Comparison of ENCODE assay signal across 14 cellular contexts in the genomic region with DNA sequence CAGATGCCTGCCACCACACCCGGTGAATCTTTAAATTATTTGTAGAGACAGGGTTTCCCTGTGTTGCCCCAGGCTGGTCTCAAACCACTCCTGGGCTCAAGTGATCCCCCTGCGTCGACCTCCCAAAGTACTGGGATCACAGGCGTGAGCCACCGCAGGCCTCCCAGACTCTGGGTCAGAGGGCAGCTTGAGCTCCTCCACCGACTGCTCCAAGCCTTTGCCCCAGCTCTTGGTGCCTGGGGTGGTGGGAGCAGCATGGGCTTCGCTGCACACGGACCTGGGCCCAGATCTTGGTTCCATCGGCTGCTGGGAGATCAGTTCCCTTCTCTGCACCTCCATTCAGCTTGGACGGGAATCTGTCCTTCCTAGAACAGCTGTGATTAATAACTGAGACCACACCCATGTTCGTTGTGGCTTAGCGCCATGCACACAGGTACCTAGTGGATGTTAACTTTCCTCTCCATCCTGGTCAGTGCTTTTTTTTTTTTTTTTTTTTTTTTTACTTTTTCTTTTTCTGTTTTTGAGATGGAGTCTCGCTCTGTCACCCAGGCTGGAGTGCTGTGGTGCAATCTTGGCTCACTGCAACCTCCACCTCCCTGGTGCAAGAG.
DNase-seq lines count a peak whose midpoint lies in the region; ATAC-seq and TF ChIP-seq lines count a peak whose summit lies in the region.
"Had no signal": no experiment of that assay in that cellular context is flagged by ENCODE, and none has a peak within 500 bp of the region (broad histone marks: within the 10 kb centered on the region; RNA-seq: fewer than 3 reads in every experiment).

No MANE protein-coding gene starts in this region.

- POLR2A ChIA-PET in PC-9 (lab: Charles Lee; ENCODE audit: unreplicated experiment) = interaction anchor here (0.5 to 0.7 kb wide), 3 partner anchors 56 to 724 kb away, joined by 3 to 6 read pairs (median 5); no protein-coding TSS in a partner anchor
- POLR2A ChIA-PET in activated CD4-positive, alpha-beta T cell treated with anti-CD3 and anti-CD28 coated beads for 36 hours (lab: Charles Lee) = no interaction called here

- H3K36me3 Mint-ChIP-seq in activated CD4-positive, alpha-beta T cell treated with anti-CD3 and anti-CD28 coated beads for 36 hours (ENCODE audit: low read depth) = no peaks in the 10 kb centered on the region

- H2AFZ ChIP-seq in PC-9 = no peak overlapping the region

- intact Hi-C loops in PC-9 (cut with micrococcal nuclease; ENCODE audit: unreplicated experiment) = loop anchor here (1.0 to 2.0 kb wide), 3 partner anchors 59 to 294 kb away; no protein-coding TSS in a partner anchor
- intact Hi-C loops in prostate gland (cut with DNase I) = loop anchor here (5.0 to 10.0 kb wide), 2 partner anchors 60 to 182 kb away; no protein-coding TSS in a partner anchor
- intact Hi-C loops in activated CD4-positive, alpha-beta T cell treated with anti-CD3 and anti-CD28 coated beads for 36 hours (cut with DNase I, micrococcal nuclease) = no loop called here

- 55 to 67% methylated on average over 6 to 9 of the region's 13 CpGs for WGBS in gastroesophageal sphincter (ENCODE audit: low coverage in 1 of 2), 2 donors
- 77% methylated on average over 13 of the region's 13 CpGs for WGBS in prostate gland

- BruUV-seq in PC-9 (replicated peaks; lab: Mats Ljungman, UMichigan) = no TSS peak

- CTCF ChIA-PET in PC-9 (lab: Charles Lee) = interaction anchor here (0.7 to 0.9 kb wide), 2 partner anchors 72 to 99 kb away, joined by 4 to 5 read pairs; no protein-coding TSS in a partner anchor
- CTCF ChIA-PET in activated CD4-positive, alpha-beta T cell treated with anti-CD3 and anti-CD28 coated beads for 36 hours (lab: Charles Lee) = interaction anchor here (0.6 kb wide), 1 partner anchor 14 kb away, joined by 4 read pairs; no protein-coding TSS in a partner anchor

- DNase-seq in PC-9 (peak; percentile 37 to 57), prostate gland (ENCODE audit: low spot score) (peak; percentile 60), epidermal melanocyte (ENCODE audit: insufficient read length, low spot score) (no peak)
- DNase-seq in activated CD4-positive, alpha-beta T cell treated with anti-CD3 and anti-CD28 coated beads for 36 hours = no peak
- DNase-seq: activated CD4-positive, alpha-beta T cell treated with anti-CD3 and anti-CD28 coated beads, Interleukin-2, amount 50 U/mL, for 4 hours; activated gamma-delta T cell; H7; NCI-H2227 treated with DMSO at 0.1 percent for 48 hours; stimulated activated naive B cell treated with anti-CD40 and anti-IgM and Interleukin-4, amounts not matched to agents 10 μg/mL and 1 μg/mL and 100 μg/mL, for 72 hours had no signal

- TF ChIP-seq CTCF in C4-2B (conservative IDR thresholded peaks at IDR 0.05) (no peak), PC-9 (conservative IDR thresholded peaks at IDR 0.05) (no peak), gastroesophageal sphincter (IDR thresholded peaks at IDR 0.05) (no peak), prostate gland (IDR thresholded peaks at IDR 0.05) (no peak)

- H3F3A ChIP-seq in PC-9 (ENCODE audit: insufficient read depth, low read depth) = peaks cover 13% of the 10 kb centered on the region; the same call in 1 of the 2 replicates

- no peak overlapping the region for H3K4me3 Mint-ChIP-seq in activated CD4-positive, alpha-beta T cell treated with anti-CD3 and anti-CD28 coated beads for 36 hours
- H3K4me3 Mint-ChIP-seq: CD14-positive monocyte; stimulated activated naive B cell treated with anti-CD40 and anti-IgM and Interleukin-4, amounts not matched to agents 10 μg/mL and 1 μg/mL and 100 μg/mL, for 72 hours had no signal

- peaks cover 10% of the 10 kb centered on the region; the same call in 1 of the 2 replicates for H3K79me2 ChIP-seq in PC-9 (ENCODE audit: low read depth)

- H3K36me3 ChIP-seq in PC-9 (ENCODE audit: low read depth) = no peaks in the 10 kb centered on the region
- H3K36me3 ChIP-seq in gastroesophageal sphincter = no peaks in the 10 kb centered on the region
- H3K36me3 ChIP-seq in prostate gland = no peaks in the 10 kb centered on the region

- TF ChIP-seq EP300 in gastroesophageal sphincter (IDR thresholded peaks at IDR 0.05) = no peak

- H3K27me3 ChIP-seq in PC-9 (ENCODE audit: insufficient read depth, low read depth) = no peaks in the 10 kb centered on the region
- no peaks in the 10 kb centered on the region for H3K27me3 ChIP-seq in gastroesophageal sphincter
- no peaks in the 10 kb centered on the region for H3K27me3 ChIP-seq in prostate gland (replicated peaks; ENCODE audit: insufficient read depth)

- H3K4me1 ChIP-seq in PC-9 (replicated peaks; ENCODE audit: insufficient read depth) (peaks cover 34% of the 10 kb centered on the region), gastroesophageal sphincter (peaks cover 3 to 88% (median 26%) of the 10 kb centered on the region in 3 donors), prostate gland (replicated peaks) (peaks cover 17% of the 10 kb centered on the region)

- no peaks in the 10 kb centered on the region for H3K27me3 Mint-ChIP-seq in activated CD4-positive, alpha-beta T cell treated with anti-CD3 and anti-CD28 coated beads for 36 hours
- H3K27me3 Mint-ChIP-seq: stimulated activated naive B cell treated with anti-CD40 and anti-IgM and Interleukin-4, amounts not matched to agents 10 μg/mL and 1 μg/mL and 100 μg/mL, for 72 hours had no signal

- H3K9me3 Mint-ChIP-seq in activated CD4-positive, alpha-beta T cell treated with anti-CD3 and anti-CD28 coated beads for 36 hours (ENCODE audit: low read depth) = no peaks in the 10 kb centered on the region
- H3K9me3 Mint-ChIP-seq: CD14-positive monocyte had no signal

- peaks cover 6% of the 10 kb centered on the region; the same call in 1 of the 2 replicates for H4K20me1 ChIP-seq in PC-9 (ENCODE audit: insufficient read depth)

- H3K27ac ChIP-seq in C4-2B (peak overlapping the region; percentile 77), PC-9 (peak overlapping the region; percentile 84), gastroesophageal sphincter (peak overlapping the region; percentile 78 to 93 (median 88)), prostate gland (peak overlapping the region; percentile 75 to 84)

- no peaks in the 10 kb centered on the region for H3K9me2 ChIP-seq in PC-9 (ENCODE audit: insufficient read depth)

- H3K9me3 ChIP-seq in PC-9 (ENCODE audit: insufficient read depth, low read depth) = no peaks in the 10 kb centered on the region
- H3K9me3 ChIP-seq in gastroesophageal sphincter = no peaks in the 10 kb centered on the region
- no peaks in the 10 kb centered on the region for H3K9me3 ChIP-seq in prostate gland

- ATAC-seq in gastroesophageal sphincter (no peak), HG03025 (IDR thresholded peaks at IDR 0.05; ENCODE audit: low FRiP score, unreplicated experiment) (no peak), HG03521 (IDR thresholded peaks at IDR 0.05; ENCODE audit: unreplicated experiment) (no peak)
- ATAC-seq in activated CD4-positive, alpha-beta T cell treated with anti-CD3 and anti-CD28 coated beads for 36 hours = no peak
- ATAC-seq: stimulated activated naive B cell treated with anti-CD40 and anti-IgM and Interleukin-4, amounts not matched to agents 10 μg/mL and 1 μg/mL and 100 μg/mL, for 72 hours had no signal

- H3K4me1 Mint-ChIP-seq in activated CD4-positive, alpha-beta T cell treated with anti-CD3 and anti-CD28 coated beads for 36 hours = peaks cover 9% of the 10 kb centered on the region

- H3K27ac Mint-ChIP-seq in activated CD4-positive, alpha-beta T cell treated with anti-CD3 and anti-CD28 coated beads for 36 hours = no peak overlapping the region
- H3K27ac Mint-ChIP-seq: stimulated activated naive B cell treated with anti-CD40 and anti-IgM and Interleukin-4, amounts not matched to agents 10 μg/mL and 1 μg/mL and 100 μg/mL, for 72 hours had no signal

- H3K4me3 ChIP-seq in PC-9 (no peak overlapping the region; the same call in 1 of the 2 replicates), gastroesophageal sphincter (no peak overlapping the region), prostate gland (no peak overlapping the region)

- peak overlapping the region; percentile 66 for H3K4me2 ChIP-seq in PC-9

- no peak for TF ChIP-seq POLR2A in gastroesophageal sphincter (IDR thresholded peaks at IDR 0.05)
- no peak for TF ChIP-seq POLR2A in prostate gland (IDR thresholded peaks at IDR 0.05)

Comparison
In these comparisons a context has a peak if more than half of its experiments do, and no peak if none do; other contexts are left out.
1. DNase-seq: peak in PC-9 (2 of 2) and prostate gland (single experiment); none in epidermal melanocyte (single experiment) and activated CD4-positive, alpha-beta T cell treated with anti-CD3 and anti-CD28 coated beads for 36 hours (single experiment).
2. intact Hi-C loops: an anchor here in PC-9 (1.0 to 2.0 kb wide) and prostate gland (5.0 to 10.0 kb wide); none called in activated CD4-positive, alpha-beta T cell treated with anti-CD3 and anti-CD28 coated beads for 36 hours.
3. Peak in every context shown above with its lines, with median percentiles within 50 percentile points of each other: H3K27ac ChIP-seq.